ENCODE assay signal across 13 cellular contexts in the genomic region with DNA sequence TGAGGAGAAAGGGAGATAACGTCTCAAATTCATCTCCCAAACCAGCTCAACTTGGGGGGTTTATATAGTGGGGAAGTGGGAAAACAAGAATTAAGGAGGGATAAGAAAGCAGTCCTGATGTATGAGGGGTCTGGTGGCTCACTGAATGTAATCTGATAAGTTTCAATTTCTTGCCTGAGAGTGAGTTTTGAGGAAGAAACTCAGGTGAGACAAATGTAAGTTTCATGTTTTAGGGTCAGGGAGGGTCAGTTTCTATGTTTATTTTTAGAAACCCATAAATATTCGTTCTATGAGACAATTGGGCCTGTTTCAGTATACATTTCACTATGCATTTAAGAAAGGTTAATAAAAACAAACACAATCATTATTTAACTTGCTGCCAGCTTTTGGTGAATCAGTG.
DNase-seq lines count a peak whose midpoint lies in the region; ATAC-seq and TF ChIP-seq lines count a peak whose summit lies in the region.
"Had no signal": no experiment of that assay in that cellular context is flagged by ENCODE, and none has a peak within 500 bp of the region (broad histone marks: within the 10 kb centered on the region; RNA-seq: fewer than 3 reads in every experiment).

No MANE protein-coding gene starts in this region.

- no peaks in the 10 kb centered on the region for H3K36me3 ChIP-seq in WERI-Rb-1
- H3K36me3 ChIP-seq: pancreas had no signal

- CTCF ChIA-PET in activated CD8-positive, alpha-beta memory T cell treated with anti-CD3 and anti-CD28 coated beads, Interleukin-2, amount 10 ng/mL, durations not matched to agents 7 days and 5 days (lab: Charles Lee): no interaction called here

- H3K4me3 Mint-ChIP-seq in activated CD8-positive, alpha-beta memory T cell treated with anti-CD3 and anti-CD28 coated beads, Interleukin-2, amount 10 ng/mL, durations not matched to agents 7 days and 5 days: no peak overlapping the region
- H3K4me3 Mint-ChIP-seq: activated naive CD4-positive, alpha-beta T cell treated with anti-CD3 and anti-CD28 coated beads, Interleukin-2, amount 10 ng/mL, durations not matched to agents 7 days and 5 days had no signal

- no peaks in the 10 kb centered on the region for H3K9me3 ChIP-seq in WERI-Rb-1 (ENCODE audit: severe bottlenecking)
- H3K9me3 ChIP-seq: pancreas had no signal

- H3K27me3 Mint-ChIP-seq in activated CD8-positive, alpha-beta memory T cell treated with anti-CD3 and anti-CD28 coated beads, Interleukin-2, amount 10 ng/mL, durations not matched to agents 7 days and 5 days: no peaks in the 10 kb centered on the region
- H3K27me3 Mint-ChIP-seq: activated naive CD4-positive, alpha-beta T cell treated with anti-CD3 and anti-CD28 coated beads, Interleukin-2, amount 10 ng/mL, durations not matched to agents 7 days and 5 days had no signal

- no peaks in the 10 kb centered on the region for H3K4me1 Mint-ChIP-seq in activated CD8-positive, alpha-beta memory T cell treated with anti-CD3 and anti-CD28 coated beads, Interleukin-2, amount 10 ng/mL, durations not matched to agents 7 days and 5 days
- H3K4me1 Mint-ChIP-seq: activated naive CD4-positive, alpha-beta T cell treated with anti-CD3 and anti-CD28 coated beads, Interleukin-2, amount 10 ng/mL, durations not matched to agents 7 days and 5 days had no signal

- H3K27me3 ChIP-seq in WERI-Rb-1 (ENCODE audit: insufficient read depth, low read depth, severe bottlenecking): no peaks in the 10 kb centered on the region
- H3K27me3 ChIP-seq: pancreas had no signal

- no peak overlapping the region for H3K27ac Mint-ChIP-seq in activated CD8-positive, alpha-beta memory T cell treated with anti-CD3 and anti-CD28 coated beads, Interleukin-2, amount 10 ng/mL, durations not matched to agents 7 days and 5 days
- H3K27ac Mint-ChIP-seq: activated naive CD4-positive, alpha-beta T cell treated with anti-CD3 and anti-CD28 coated beads, Interleukin-2, amount 10 ng/mL, durations not matched to agents 7 days and 5 days had no signal

- H3K36me3 Mint-ChIP-seq in activated CD8-positive, alpha-beta memory T cell treated with anti-CD3 and anti-CD28 coated beads, Interleukin-2, amount 10 ng/mL, durations not matched to agents 7 days and 5 days: no peaks in the 10 kb centered on the region
- H3K36me3 Mint-ChIP-seq: activated naive CD4-positive, alpha-beta T cell treated with anti-CD3 and anti-CD28 coated beads, Interleukin-2, amount 10 ng/mL, durations not matched to agents 7 days and 5 days had no signal

- ATAC-seq in GM18498 (IDR thresholded peaks at IDR 0.05; ENCODE audit: unreplicated experiment) (peak; percentile 75), GM19455 (IDR thresholded peaks at IDR 0.05; ENCODE audit: unreplicated experiment) (peak; percentile 77), HG02759 (IDR thresholded peaks at IDR 0.05; ENCODE audit: unreplicated experiment) (peak; percentile 78), HG03469 (IDR thresholded peaks at IDR 0.05; ENCODE audit: unreplicated experiment) (peak; percentile 31)
- ATAC-seq in activated CD8-positive, alpha-beta memory T cell treated with anti-CD3 and anti-CD28 coated beads, Interleukin-2, amount 10 ng/mL, durations not matched to agents 7 days and 5 days: no peak
- ATAC-seq: pancreas had no signal

- no peak overlapping the region for H3K27ac ChIP-seq in WERI-Rb-1
- H3K27ac ChIP-seq: pancreas had no signal

- TF ChIP-seq CTCF in WERI-Rb-1 (IDR thresholded peaks at IDR 0.05; ENCODE audit: low read depth, low read length): no peak

- peaks cover 5% of the 10 kb centered on the region for H3K9me3 Mint-ChIP-seq in activated CD8-positive, alpha-beta memory T cell treated with anti-CD3 and anti-CD28 coated beads, Interleukin-2, amount 10 ng/mL, durations not matched to agents 7 days and 5 days (ENCODE audit: low read depth)
- H3K9me3 Mint-ChIP-seq: activated naive CD4-positive, alpha-beta T cell treated with anti-CD3 and anti-CD28 coated beads, Interleukin-2, amount 10 ng/mL, durations not matched to agents 7 days and 5 days had no signal

- DNase-seq in NCI-H2227 (lab: John Stamatoyannopoulos, UW; ENCODE audit: unreplicated experiment) (no peak), activated gamma-delta T cell (lab: John Stamatoyannopoulos, UW) (no peak), WERI-Rb-1 (no peak)
- no peak for DNase-seq in activated CD8-positive, alpha-beta memory T cell treated with anti-CD3 and anti-CD28 coated beads, Interleukin-2, amount 10 ng/mL, durations not matched to agents 7 days and 5 days
- DNase-seq: activated CD8-positive, alpha-beta memory T cell treated with anti-CD3 and anti-CD28 coated beads for 24 hours; activated naive CD4-positive, alpha-beta T cell treated with anti-CD3 and anti-CD28 coated beads, Interleukin-2, amount 10 ng/mL, durations not matched to agents 7 days and 5 days; NCI-H1694; pancreas; SHP77 treated with DMSO at 0.1 percent for 48 hours had no signal

- H3K4me3 ChIP-seq in WERI-Rb-1 (ENCODE audit: low read depth, low read length): no peak overlapping the region
- H3K4me3 ChIP-seq: pancreas had no signal
